ENCODE assay signal across 16 cellular contexts in the genomic region with DNA sequence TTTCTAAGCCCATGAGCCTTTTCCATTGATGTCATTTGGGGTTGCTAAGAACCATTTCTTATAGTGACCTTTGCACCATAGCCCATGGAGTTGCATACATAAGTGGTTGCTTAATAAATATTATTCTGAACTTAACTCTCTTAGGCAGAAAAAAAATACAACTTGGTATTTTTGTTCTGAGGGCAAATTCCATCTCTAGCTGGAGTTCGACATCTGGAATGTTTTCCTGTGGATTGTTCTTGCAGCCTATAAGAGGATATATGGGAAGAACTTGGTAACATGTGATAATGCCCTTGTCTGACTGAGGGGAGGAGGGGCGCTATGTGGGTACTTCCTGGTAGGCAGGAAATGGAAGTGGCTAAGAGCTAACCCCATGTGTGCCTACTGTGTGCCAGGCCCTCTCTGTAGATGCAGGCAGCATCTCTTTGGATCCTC. TPM values are rescaled to one million over a fixed set of nuclear protein-coding genes. Genes with fewer than 3 reads are reported as not detected.
DNase-seq lines count a peak whose midpoint lies in the region; ATAC-seq and TF ChIP-seq lines count a peak whose summit lies in the region.
"Had no signal": no experiment of that assay in that cellular context is flagged by ENCODE, and none has a peak within 500 bp of the region (broad histone marks: within the 10 kb centered on the region; RNA-seq: fewer than 3 reads in every experiment).

No MANE protein-coding gene starts in this region.

- no peaks in the 10 kb centered on the region for H3F3A ChIP-seq in PC-3 (ENCODE audit: low read length, unreplicated experiment)

- H3K9me3 ChIP-seq in DND-41 (ENCODE audit: insufficient read depth, low read length, severe bottlenecking): no peaks in the 10 kb centered on the region
- no peaks in the 10 kb centered on the region for H3K9me3 ChIP-seq in ascending aorta
- no peaks in the 10 kb centered on the region for H3K9me3 ChIP-seq in PC-3 (ENCODE audit: low read length)
- H3K9me3 ChIP-seq in uterus: no peaks in the 10 kb centered on the region
- H3K9me3 ChIP-seq: heart left ventricle had no signal

- H3K36me3 ChIP-seq in DND-41 (ENCODE audit: insufficient read depth, low read length) (peaks cover 96% of the 10 kb centered on the region), ascending aorta (peaks cover 0 to 11% of the 10 kb centered on the region in 2 donors), PC-3 (ENCODE audit: low read depth, low read length) (no peaks in the 10 kb centered on the region), uterus (no peaks in the 10 kb centered on the region)
- H3K36me3 ChIP-seq: heart left ventricle had no signal

- peaks cover 100% of the 10 kb centered on the region for H3K79me2 ChIP-seq in DND-41 (ENCODE audit: insufficient read depth, low read length)
- H3K79me2 ChIP-seq in PC-3 (ENCODE audit: low read length): no peaks in the 10 kb centered on the region

- POLR2A ChIA-PET in PC-3 (lab: Charles Lee; ENCODE audit: unreplicated experiment): no interaction called here

- CTCF ChIA-PET in PC-3 (lab: Charles Lee): no interaction called here

- TF ChIP-seq CTCF in DND-41 (IDR thresholded peaks at IDR 0.05; ENCODE audit: borderline replicate concordance, extremely low read depth, low read length, poor library complexity, severe bottlenecking): no peak
- no peak for TF ChIP-seq CTCF in ascending aorta (IDR thresholded peaks at IDR 0.05)
- TF ChIP-seq CTCF in PC-3 (conservative IDR thresholded peaks at IDR 0.05; ENCODE audit: low read depth, low read length): no peak
- no peak for TF ChIP-seq CTCF in uterus (IDR thresholded peaks at IDR 0.05)

- peak; percentile 67 for DNase-seq in DND-41
- no peak for DNase-seq in ascending aorta (ENCODE audit: low spot score in 2 of 2)
- DNase-seq in fibroblast of the conjunctiva (ENCODE audit: low read depth): peak; percentile 63
- DNase-seq in renal cortical epithelial cell (ENCODE audit: low read depth): peak; percentile 54
- DNase-seq in NCI-H128 (lab: John Stamatoyannopoulos, UW; ENCODE audit: unreplicated experiment): no peak
- DNase-seq in PC-3: no peak
- DNase-seq in uterus: no peak
- DNase-seq in NCI-H2171 treated with DMSO at 0.1 percent for 48 hours (lab: John Stamatoyannopoulos, UW): no peak
- DNase-seq: amygdala; COR-L47; heart left ventricle; kidney; MM.1S; NCI-H187; SHP77 treated with DMSO at 0.1 percent for 48 hours; stimulated activated naive CD8-positive, alpha-beta T cell treated with anti-CD3 and anti-CD28 coated beads, Interleukin-15, amount 100 ng/mL, for 72 hours had no signal

- TF ChIP-seq POLR2A in uterus (IDR thresholded peaks at IDR 0.05): no peak

- intact Hi-C loops in ascending aorta (cut with DNase I): loop anchor here (2.0 to 5.0 kb wide), 2 partner anchors 19 to 132 kb away; no protein-coding TSS in a partner anchor
- intact Hi-C loops in PC-3 (cut with micrococcal nuclease): no loop called here
- intact Hi-C loops in uterus (cut with DNase I; ENCODE audit: low total_unique reads): no loop called here

- H3K4me3 ChIP-seq in DND-41 (ENCODE audit: low read depth in 1 of 2, low read length in 2 of 2) (no peak overlapping the region), ascending aorta (no peak overlapping the region), PC-3 (ENCODE audit: low read length) (no peak overlapping the region), uterus (no peak overlapping the region)
- H3K4me3 ChIP-seq: heart left ventricle had no signal

- H3K9me2 ChIP-seq in PC-3 (replicated peaks; ENCODE audit: low read length): no peaks in the 10 kb centered on the region

- H3K4me2 ChIP-seq in DND-41 (ENCODE audit: insufficient read depth, low read length) (no peak overlapping the region; the same call in 1 of the 2 replicates), PC-3 (ENCODE audit: low read length) (no peak overlapping the region)

- no peaks in the 10 kb centered on the region for H3K27me3 ChIP-seq in DND-41 (ENCODE audit: insufficient read depth, low read length, poor library complexity)
- H3K27me3 ChIP-seq in ascending aorta: no peaks in the 10 kb centered on the region
- H3K27me3 ChIP-seq in PC-3 (ENCODE audit: low read length): no peaks in the 10 kb centered on the region
- H3K27me3 ChIP-seq in uterus: no peaks in the 10 kb centered on the region
- H3K27me3 ChIP-seq: heart left ventricle had no signal

- H3K4me1 ChIP-seq in DND-41 (ENCODE audit: insufficient read depth, low read length): peaks cover 54% of the 10 kb centered on the region
- H3K4me1 ChIP-seq in ascending aorta: peaks cover 15 to 70% of the 10 kb centered on the region in 2 donors
- 0 out of 2 replicates have a peak, but pooled peaks cover 4% of the 10 kb centered on the region for H3K4me1 ChIP-seq in PC-3 (ENCODE audit: insufficient read depth, low read length)
- H3K4me1 ChIP-seq in uterus: no peaks in the 10 kb centered on the region

- ATAC-seq in DND-41 (ENCODE audit: insufficient read depth, low read depth): peak; percentile 73
- ATAC-seq in PC-3: no peak
- ATAC-seq: heart left ventricle; stimulated activated naive CD8-positive, alpha-beta T cell treated with anti-CD3 and anti-CD28 coated beads, Interleukin-15, amount 100 ng/mL, for 72 hours had no signal

- H3K9ac ChIP-seq in DND-41 (ENCODE audit: low read depth, low read length) (0 out of 2 replicates have a peak overlapping the region, but pooled peaks have one; percentile 2), PC-3 (ENCODE audit: low read length) (no peak overlapping the region)

- BruUV-seq in PC-3 (replicated peaks; lab: Mats Ljungman, UMichigan): no TSS peak

- H2AFZ ChIP-seq in DND-41 (ENCODE audit: low read depth, low read length) (no peak overlapping the region), PC-3 (ENCODE audit: low read length) (no peak overlapping the region)

- peak overlapping the region; percentile 52 for H3K27ac ChIP-seq in DND-41 (ENCODE audit: low read length)
- H3K27ac ChIP-seq in ascending aorta: peak overlapping the region; percentile 72 to 91
- no peak overlapping the region for H3K27ac ChIP-seq in PC-3 (ENCODE audit: low read length)
- H3K27ac ChIP-seq in uterus: no peak overlapping the region
- H3K27ac ChIP-seq: heart left ventricle had no signal

- H4K20me1 ChIP-seq in DND-41 (ENCODE audit: insufficient read depth, low read length) (peaks cover 94% of the 10 kb centered on the region), PC-3 (ENCODE audit: low read length) (no peaks in the 10 kb centered on the region)

RNA-seq across cellular contexts. Expression of gene IGFBP2, which starts 20.7 kb away (rescaled TPM):
- 1,691 TPM for total RNA-seq in ascending aorta
- total RNA-seq in renal cortical epithelial cell: 42.6 and 151 TPM in 2 replicates
- 174 and 183 TPM in 2 replicates for total RNA-seq in PC-3 (2014; rRNA removed)
- total RNA-seq in uterus: 100 to 1,000 TPM in 2 of 4 donors, 10 to 100 TPM in 2; 59.5 to 398 (median 102) TPM

RNA-seq across cellular contexts. Expression of gene IGFBP5, which starts 41.4 kb away (rescaled TPM):
- 1,280 TPM for total RNA-seq in ascending aorta
- total RNA-seq in renal cortical epithelial cell: 8.9 and 229 TPM in 2 replicates
- 140 and 157 TPM in 2 replicates for total RNA-seq in PC-3 (2014; rRNA removed)
- total RNA-seq in uterus: 1,000 to 10,000 TPM in 1 of 4 donors, 100 to 1,000 TPM in 3; 480 to 2,812 (median 618) TPM

Comparison
In these comparisons a context has a peak if more than half of its experiments do, and no peak if none do; other contexts are left out.
1. DNase-seq: peak in DND-41 (single experiment), fibroblast of the conjunctiva (single experiment) and renal cortical epithelial cell (single experiment); none in ascending aorta (0 of 2), NCI-H128 (single experiment), PC-3 (single experiment), uterus (0 of 2) and NCI-H2171 treated with DMSO at 0.1 percent for 48 hours (single experiment).
2. H3K27ac ChIP-seq: peak in DND-41 (single experiment) and ascending aorta (2 of 2); none in PC-3 (single experiment) and uterus (0 of 2).